9 cellular contexts compared by ENCODE assay signal in genomic region chr3:35664460-35664919, GRCh38. TPM values are rescaled to one million over a fixed set of nuclear protein-coding genes. Genes with fewer than 3 reads are reported as not detected.
DNase-seq lines count a peak whose midpoint lies in the region; ATAC-seq, FAIRE-seq and TF ChIP-seq lines count a peak whose summit lies in the region.
"Had no signal": no experiment of that assay in that cellular context is flagged by ENCODE, and none has a peak within 500 bp of the region (broad histone marks: within the 10 kb centered on the region; RNA-seq: fewer than 3 reads in every experiment).

No MANE protein-coding gene starts in this region.

- DNase-seq in C1 segment of cervical spinal cord (lab: John Stamatoyannopoulos, UW) (peak in 12 of 14 donors; percentile 58 to 81 (median 78)), NCI-H2081 (lab: John Stamatoyannopoulos, UW) (peak; percentile 91 to 96), bronchial epithelial cell (ENCODE audit: low read depth) (peak; percentile 33), medulla oblongata (ENCODE audit: extremely low spot score) (peak; percentile 85), posterior vena cava (ENCODE audit: low spot score) (no peak)
- DNase-seq in activated CD4-positive, alpha-beta T cell treated with anti-CD3 and anti-CD28 coated beads for 48 hours, result no peak
- DNase-seq in activated T-cell treated with anti-CD3 and anti-CD28 coated beads, Interleukin-2, amount 50 U/mL, for 4 hours, result no peak

- no peaks in the 10 kb centered on the region for H3K9me3 Mint-ChIP-seq in activated T-cell treated with anti-CD3 and anti-CD28 coated beads, Interleukin-2, amount 50 U/mL, for 4 hours

- no peak for FAIRE-seq in bronchial epithelial cell (lab: Jason Lieb, UNC)

- TF ChIP-seq CTCF in bronchial epithelial cell (IDR thresholded peaks at IDR 0.05; ENCODE audit: insufficient read depth, low read length, severe bottlenecking), result no peak

- no peak overlapping the region for H3K4me3 ChIP-seq in bronchial epithelial cell (ENCODE audit: low read depth, low read length)

- H3K36me3 ChIP-seq in bronchial epithelial cell (ENCODE audit: control insufficient read depth, insufficient read depth, low read length), result no peaks in the 10 kb centered on the region
- H3K36me3 ChIP-seq: neutrophil had no signal

- H3K27me3 ChIP-seq in bronchial epithelial cell (ENCODE audit: control insufficient read depth, insufficient read depth, low read length), result no peaks in the 10 kb centered on the region

- no peaks in the 10 kb centered on the region for H3K4me1 Mint-ChIP-seq in activated T-cell treated with anti-CD3 and anti-CD28 coated beads, Interleukin-2, amount 50 U/mL, for 4 hours (ENCODE audit: low read depth)

- H3K4me3 Mint-ChIP-seq in activated T-cell treated with anti-CD3 and anti-CD28 coated beads, Interleukin-2, amount 50 U/mL, for 4 hours, result no peak overlapping the region

- intact Hi-C loops in posterior vena cava (cut with DNase I), result no loop called here

- no peaks in the 10 kb centered on the region for H3K36me3 Mint-ChIP-seq in activated T-cell treated with anti-CD3 and anti-CD28 coated beads, Interleukin-2, amount 50 U/mL, for 4 hours (ENCODE audit: insufficient read depth)

- no peaks in the 10 kb centered on the region for H3K27me3 Mint-ChIP-seq in activated T-cell treated with anti-CD3 and anti-CD28 coated beads, Interleukin-2, amount 50 U/mL, for 4 hours (ENCODE audit: low read depth)

- ATAC-seq in HG02642 (IDR thresholded peaks at IDR 0.05; ENCODE audit: poor library complexity, unreplicated experiment), result peak; percentile 91
- no peak for ATAC-seq in activated T-cell treated with anti-CD3 and anti-CD28 coated beads, Interleukin-2, amount 50 U/mL, for 4 hours

RNA-seq across cellular contexts. Expression of gene ARPP21, which starts 25.2 kb away (rescaled TPM):
- not detected in 2 replicates for total RNA-seq in bronchial epithelial cell
- total RNA-seq in posterior vena cava, result not detected
- not detected for total RNA-seq in activated T-cell treated with anti-CD3 and anti-CD28 coated beads, Interleukin-2, amount 50 U/mL, for 4 hours

Comparison
In these comparisons a context has a peak if more than half of its experiments do, and no peak if none do; other contexts are left out.
1. DNase-seq: peak in C1 segment of cervical spinal cord (12 of 14), NCI-H2081 (2 of 2), bronchial epithelial cell (single experiment) and medulla oblongata (single experiment); none in activated CD4-positive, alpha-beta T cell treated with anti-CD3 and anti-CD28 coated beads for 48 hours (single experiment), posterior vena cava (single experiment) and activated T-cell treated with anti-CD3 and anti-CD28 coated beads, Interleukin-2, amount 50 U/mL, for 4 hours (single experiment).